ENCODE assay signal across 1 cellular context in genomic region chr16:84302111-84302954, GRCh38.
TF ChIP-seq lines count a peak whose summit lies in the region.

No MANE protein-coding gene starts in this region.

TF ChIP-seq in endothelial cell of umbilical vein, 7 proteins besides CTCF, POLR2A, EP300 and RAD21 (continued from another document):
- TF ChIP-seq GATA2 (IDR thresholded peaks at IDR 0.05; ENCODE audit: insufficient read depth, insufficient read length, low read depth, low read length) (peak; percentile 24), JUN (IDR thresholded peaks at IDR 0.05; ENCODE audit: borderline replicate concordance, insufficient read depth, insufficient read length, low read depth) (no peak)
